In the genomic region with DNA sequence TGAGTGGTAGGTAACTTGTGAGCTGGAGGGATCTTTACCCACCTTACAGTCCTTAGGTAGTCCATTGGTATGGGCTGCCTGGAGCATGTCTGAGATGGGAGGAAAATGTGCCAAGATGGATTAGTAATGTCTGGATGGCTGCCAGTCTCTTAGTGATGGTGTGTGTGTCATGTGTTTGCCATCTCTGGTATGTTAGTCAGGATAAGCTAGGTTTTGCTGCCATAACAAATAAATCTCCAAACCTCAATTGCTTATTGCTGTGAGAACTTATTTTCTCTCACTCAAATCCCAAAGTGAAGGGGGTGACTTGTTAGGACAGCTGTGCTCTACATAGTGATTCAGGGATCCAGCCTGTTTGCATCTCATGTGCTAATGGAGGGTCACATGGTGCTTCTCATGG, we compare ENCODE assay signal across 17 cellular contexts. TPM values are rescaled to one million over a fixed set of nuclear protein-coding genes. Genes with fewer than 3 reads are reported as not detected.
DNase-seq lines count a peak whose midpoint lies in the region; ATAC-seq and TF ChIP-seq lines count a peak whose summit lies in the region.
"Had no signal": no experiment of that assay in that cellular context is flagged by ENCODE, and none has a peak within 500 bp of the region (broad histone marks: within the 10 kb centered on the region; RNA-seq: fewer than 3 reads in every experiment).

No MANE protein-coding gene starts in this region.

- H3K9me3 Mint-ChIP-seq in Calu3 (ENCODE audit: low read depth, unreplicated experiment): peaks cover 14% of the 10 kb centered on the region

- peak overlapping the region; percentile 52 for H3K27ac Mint-ChIP-seq in Calu3 (ENCODE audit: unreplicated experiment)
- H3K27ac Mint-ChIP-seq: CD14-positive monocyte; stimulated activated naive CD8-positive, alpha-beta T cell treated with anti-CD3 and anti-CD28 coated beads, Interleukin-15, amount 100 ng/mL, for 72 hours; T-helper 2 cell treated with Interferon-gamma antibody and Interleukin-4, amounts not matched to agents 5 μg/mL and 100 μg/mL, for 36 hours had no signal

- CTCF ChIA-PET in Calu3 (lab: Charles Lee): no interaction called here

- H3K27ac ChIP-seq in breast epithelium: peak overlapping the region; percentile 76 to 87
- H3K27ac ChIP-seq: right atrium auricular region had no signal

- H3K4me1 Mint-ChIP-seq in Calu3 (ENCODE audit: low read depth, unreplicated experiment): peaks cover 15% of the 10 kb centered on the region
- H3K4me1 Mint-ChIP-seq: CD14-positive monocyte; stimulated activated naive CD8-positive, alpha-beta T cell treated with anti-CD3 and anti-CD28 coated beads, Interleukin-15, amount 100 ng/mL, for 72 hours had no signal

- intact Hi-C loops in Calu3 (cut with micrococcal nuclease; ENCODE audit: unreplicated experiment) (no loop called here), breast epithelium (cut with DNase I; ENCODE audit: low total_unique reads) (loop anchor here (5.0 kb wide), 1 partner anchor 1154 kb away; no protein-coding TSS in a partner anchor)

- no peaks in the 10 kb centered on the region for H3K36me3 ChIP-seq in breast epithelium
- H3K36me3 ChIP-seq: right atrium auricular region had no signal

- H3K4me3 ChIP-seq in breast epithelium: peak overlapping the region in 1 of 3 donors; percentile 24
- H3K4me3 ChIP-seq: right atrium auricular region had no signal

- H3K9me3 ChIP-seq in breast epithelium: peaks cover 11 to 13% of the 10 kb centered on the region in 2 donors

- peak; percentile 29 for DNase-seq in Calu3
- DNase-seq in M059J (ENCODE audit: low read depth): peak; percentile 64
- DNase-seq in breast epithelium (ENCODE audit: low spot score in 2 of 2): peak in 1 of 2 donors; percentile 41
- peak; percentile 80 for DNase-seq in kidney tubule cell (ENCODE audit: low spot score)
- no peak for DNase-seq in erythroblast (lab: John Stamatoyannopoulos, UW)
- DNase-seq in NCI-H1694 (lab: John Stamatoyannopoulos, UW): no peak
- DNase-seq: activated CD4-positive, alpha-beta T cell treated with anti-CD3 and anti-CD28 coated beads, Interleukin-2, amount 50 U/mL, for 48 hours; central memory CD4-positive, alpha-beta T cell; NCI-H1092 treated with DMSO at 0.1 percent for 48 hours; NCI-H345; OCI-M1; stimulated activated naive CD8-positive, alpha-beta T cell treated with anti-CD3 and anti-CD28 coated beads, Interleukin-15, amount 100 ng/mL, for 72 hours had no signal

- no peaks in the 10 kb centered on the region for H3K4me1 ChIP-seq in breast epithelium
- H3K4me1 ChIP-seq: right atrium auricular region had no signal

- TF ChIP-seq CTCF in Calu3 (IDR thresholded peaks at IDR 0.05; ENCODE audit: unreplicated experiment): no peak
- no peak for TF ChIP-seq CTCF in breast epithelium (IDR thresholded peaks at IDR 0.05)

- no peaks in the 10 kb centered on the region for H3K27me3 ChIP-seq in breast epithelium
- H3K27me3 ChIP-seq: right atrium auricular region had no signal

- H3K4me3 Mint-ChIP-seq in Calu3 (ENCODE audit: low read depth, unreplicated experiment): no peak overlapping the region
- H3K4me3 Mint-ChIP-seq: CD14-positive monocyte; stimulated activated naive CD8-positive, alpha-beta T cell treated with anti-CD3 and anti-CD28 coated beads, Interleukin-15, amount 100 ng/mL, for 72 hours; T-helper 2 cell treated with Interferon-gamma antibody and Interleukin-4, amounts not matched to agents 5 μg/mL and 100 μg/mL, for 36 hours had no signal

- ATAC-seq in GM21717 (IDR thresholded peaks at IDR 0.05; ENCODE audit: unreplicated experiment) (no peak), GM19463 (IDR thresholded peaks at IDR 0.05; ENCODE audit: unreplicated experiment) (no peak)
- ATAC-seq: stimulated activated naive CD8-positive, alpha-beta T cell treated with anti-CD3 and anti-CD28 coated beads, Interleukin-15, amount 100 ng/mL, for 72 hours had no signal

- no TSS peak for BruUV-seq in Calu3 (replicated peaks; lab: Mats Ljungman, UMichigan)

- H3K27me3 Mint-ChIP-seq in Calu3 (ENCODE audit: unreplicated experiment): no peaks in the 10 kb centered on the region

- H3K36me3 Mint-ChIP-seq in Calu3 (ENCODE audit: insufficient read depth, unreplicated experiment): peaks cover 5% of the 10 kb centered on the region
- H3K36me3 Mint-ChIP-seq: CD14-positive monocyte had no signal

- TF ChIP-seq POLR2A in breast epithelium (IDR thresholded peaks at IDR 0.05) (no peak), erythroblast (IDR thresholded peaks at IDR 0.05; ENCODE audit: low read length) (no peak)

RNA-seq across cellular contexts. Expression of gene MYEOV, which starts 40.9 kb away (rescaled TPM):
- total RNA-seq in Calu3 (2022): 79.9 and 98.4 TPM in 2 replicates
- total RNA-seq in M059J (2014; rRNA removed; shearing (Covaris generic)): 2.7 TPM in 2 replicates
- total RNA-seq in breast epithelium: 10 to 100 TPM in 2 of 3 donors, 1 to 10 TPM in 1; 2.8 to 22.0 (median 18.7) TPM

Comparison
In these comparisons a context has a peak if more than half of its experiments do, and no peak if none do; other contexts are left out.
1. DNase-seq: peak in Calu3 (single experiment), M059J (single experiment) and kidney tubule cell (single experiment); none in erythroblast (0 of 2) and NCI-H1694 (single experiment).